In genomic region chr1:201448981-201449380, GRCh38 we compare ENCODE assay signal across 14 cellular contexts. TPM values are rescaled to one million over a fixed set of nuclear protein-coding genes. Genes with fewer than 3 reads are reported as not detected.
DNase-seq lines count a peak whose midpoint lies in the region; ATAC-seq and TF ChIP-seq lines count a peak whose summit lies in the region.
"Had no signal": no experiment of that assay in that cellular context is flagged by ENCODE, and none has a peak within 500 bp of the region (broad histone marks: within the 10 kb centered on the region; RNA-seq: fewer than 3 reads in every experiment).

No MANE protein-coding gene starts in this region.

- no peak overlapping the region for H3K4me3 ChIP-seq in upper lobe of right lung
- H3K4me3 ChIP-seq: adrenal gland had no signal

- no peak for TF ChIP-seq CTCF in upper lobe of right lung (IDR thresholded peaks at IDR 0.05)

- intact Hi-C loops in head of caudate nucleus (cut with DNase I): loop anchor here (2.0 to 5.0 kb wide), 2 partner anchors 20 to 63 kb away; partner anchors contain the start of gene PHLDA3
- intact Hi-C loops in upper lobe of right lung (cut with DNase I): loop anchor here (10.0 kb wide), 1 partner anchor 56 kb away; the partner anchor contains the start of gene CSRP1

- H3K9me3 Mint-ChIP-seq in activated naive CD4-positive, alpha-beta T cell treated with anti-CD3 and anti-CD28 coated beads, Interleukin-2, amount 50 U/mL, for 72 hours: no peaks in the 10 kb centered on the region

- in situ Hi-C loops in SK-MEL-5 (cut with HindIII; ENCODE audit: low pct_unique_long_range_greater_than_20kb, low sequenced_read_pairs): no loop called here

- H3K27ac Mint-ChIP-seq in activated naive CD4-positive, alpha-beta T cell treated with anti-CD3 and anti-CD28 coated beads, Interleukin-2, amount 50 U/mL, for 72 hours: no peak overlapping the region
- H3K27ac Mint-ChIP-seq: activated B cell treated with CpG ODN at 0.5 μM for 24 hours, progenitor cell of endocrine pancreas had no signal

- H3K4me1 ChIP-seq in upper lobe of right lung: peaks cover 29% of the 10 kb centered on the region

- no peaks in the 10 kb centered on the region for H3K9me3 ChIP-seq in upper lobe of right lung
- H3K9me3 ChIP-seq: adrenal gland had no signal

- peak; percentile 75 for DNase-seq in SK-MEL-5 (ENCODE audit: low read depth, low spot score)
- peak; percentile 76 to 97 (median 90) for DNase-seq in head of caudate nucleus
- DNase-seq in occipital lobe (lab: John Stamatoyannopoulos, UW): peak; percentile 69
- no peak for DNase-seq in upper lobe of right lung
- DNase-seq in activated naive CD4-positive, alpha-beta T cell treated with anti-CD3 and anti-CD28 coated beads, Interleukin-2, amount 50 U/mL, for 72 hours (ENCODE audit: low spot score in 2 of 2): no peak
- DNase-seq in NCI-H526 (lab: John Stamatoyannopoulos, UW): no peak
- DNase-seq: activated B cell treated with CpG ODN at 0.5 μM for 24 hours; foreskin keratinocyte; KG1; stimulated activated CD4-positive, alpha-beta T cell treated with anti-CD3 and anti-CD28 coated beads, Interleukin-4, amount 100 ng/mL, for 4 hours; stimulated activated naive CD8-positive, alpha-beta T cell treated with anti-CD3 and anti-CD28 coated beads, Interleukin-15, Interleukin-2, amounts not matched to agents 100 U/mL and 50 U/mL, for 24 hours had no signal

- no peaks in the 10 kb centered on the region for H3K36me3 Mint-ChIP-seq in activated naive CD4-positive, alpha-beta T cell treated with anti-CD3 and anti-CD28 coated beads, Interleukin-2, amount 50 U/mL, for 72 hours

- ATAC-seq in upper lobe of right lung: no peak
- no peak for ATAC-seq in activated naive CD4-positive, alpha-beta T cell treated with anti-CD3 and anti-CD28 coated beads, Interleukin-2, amount 50 U/mL, for 72 hours
- no peak for ATAC-seq in GM18517 (IDR thresholded peaks at IDR 0.05; ENCODE audit: unreplicated experiment)
- ATAC-seq: stimulated activated naive CD8-positive, alpha-beta T cell treated with anti-CD3 and anti-CD28 coated beads, Interleukin-15, Interleukin-2, amounts not matched to agents 100 U/mL and 50 U/mL, for 24 hours had no signal

- H3K27ac ChIP-seq in upper lobe of right lung: peak overlapping the region; percentile 59
- H3K27ac ChIP-seq: foreskin keratinocyte had no signal

- no peaks in the 10 kb centered on the region for H3K36me3 ChIP-seq in upper lobe of right lung
- H3K36me3 ChIP-seq: adrenal gland had no signal

- no peaks in the 10 kb centered on the region for H3K27me3 ChIP-seq in upper lobe of right lung
- H3K27me3 ChIP-seq: adrenal gland, foreskin keratinocyte had no signal

RNA-seq across cellular contexts. Expression of gene PHLDA3, which starts 20.0 kb away (rescaled TPM):
- total RNA-seq in SK-MEL-5 (2014; rRNA removed; shearing (Covaris generic)): 36.1 and 36.9 TPM in 2 replicates
- polyA plus RNA-seq in SK-MEL-5 (2015; cell fraction: cytosol; rRNA removed): 77.3 and 104 TPM in 2 replicates
- 17.8 and 20.2 TPM in 2 replicates for polyA plus RNA-seq in SK-MEL-5 (2015; cell fraction: nucleus; rRNA removed)
- total RNA-seq in occipital lobe (9.8 TPM), upper lobe of right lung (90.0 TPM)
- total RNA-seq in activated naive CD4-positive, alpha-beta T cell treated with anti-CD3 and anti-CD28 coated beads, Interleukin-2, amount 50 U/mL, for 72 hours: 10 to 100 TPM in 1 of 2 donors, 1 to 10 TPM in 1; 5.7 to 13.0 TPM

RNA-seq across cellular contexts. Expression of gene TNNI1, which starts 27.5 kb away (rescaled TPM):
- total RNA-seq in SK-MEL-5 (2014; rRNA removed; shearing (Covaris generic)): not detected in 2 replicates
- not detected in 2 replicates for polyA plus RNA-seq in SK-MEL-5 (2015; cell fraction: cytosol; rRNA removed)
- polyA plus RNA-seq in SK-MEL-5 (2015; cell fraction: nucleus; rRNA removed): not detected in 2 replicates
- not detected for total RNA-seq in occipital lobe
- 0.49 TPM for total RNA-seq in upper lobe of right lung
- total RNA-seq in activated naive CD4-positive, alpha-beta T cell treated with anti-CD3 and anti-CD28 coated beads, Interleukin-2, amount 50 U/mL, for 72 hours: not detected
- total RNA-seq: activated B cell treated with CpG ODN at 0.5 μM for 24 hours, foreskin keratinocyte, progenitor cell of endocrine pancreas had no signal
- polyA plus RNA-seq: foreskin keratinocyte had no signal

RNA-seq across cellular contexts. Expression of gene LAD1, which starts 49.9 kb away (rescaled TPM):
- 0.34 and 0.83 TPM in 2 replicates for total RNA-seq in SK-MEL-5 (2014; rRNA removed; shearing (Covaris generic))
- polyA plus RNA-seq in SK-MEL-5 (2015; cell fraction: cytosol; rRNA removed): 0.23 and 1.0 TPM in 2 replicates
- 0.21 TPM in 1 of 2 replicates, not detected in the other for polyA plus RNA-seq in SK-MEL-5 (2015; cell fraction: nucleus; rRNA removed)
- not detected for total RNA-seq in occipital lobe
- 42.6 TPM for total RNA-seq in upper lobe of right lung
- not detected for total RNA-seq in activated naive CD4-positive, alpha-beta T cell treated with anti-CD3 and anti-CD28 coated beads, Interleukin-2, amount 50 U/mL, for 72 hours
- total RNA-seq: activated B cell treated with CpG ODN at 0.5 μM for 24 hours had no signal

RNA-seq across cellular contexts. Expression of gene CSRP1, which starts 57.9 kb away (rescaled TPM):
- 56.4 and 67.0 TPM in 2 replicates for total RNA-seq in SK-MEL-5 (2014; rRNA removed; shearing (Covaris generic))
- polyA plus RNA-seq in SK-MEL-5 (2015; cell fraction: cytosol; rRNA removed): 92.8 and 99.8 TPM in 2 replicates
- polyA plus RNA-seq in SK-MEL-5 (2015; cell fraction: nucleus; rRNA removed): 42.4 and 43.1 TPM in 2 replicates
- total RNA-seq in occipital lobe (16.8 TPM), upper lobe of right lung (280 TPM)
- total RNA-seq in activated naive CD4-positive, alpha-beta T cell treated with anti-CD3 and anti-CD28 coated beads, Interleukin-2, amount 50 U/mL, for 72 hours: 10 to 100 TPM; 13.2 to 57.6 TPM

Comparison
In these comparisons a context has a peak if more than half of its experiments do, and no peak if none do; other contexts are left out.
1. DNase-seq: peak in SK-MEL-5 (single experiment), head of caudate nucleus (42 of 42) and occipital lobe (single experiment); none in upper lobe of right lung (single experiment), activated naive CD4-positive, alpha-beta T cell treated with anti-CD3 and anti-CD28 coated beads, Interleukin-2, amount 50 U/mL, for 72 hours (0 of 2) and NCI-H526 (0 of 2).
2. RNA of gene LAD1, which starts 49.9 kb away (total RNA-seq): 42.6 TPM in upper lobe of right lung (single experiment); 0.34 to 0.83 TPM in SK-MEL-5, not detected in activated naive CD4-positive, alpha-beta T cell treated with anti-CD3 and anti-CD28 coated beads, Interleukin-2, amount 50 U/mL, for 72 hours and not detected in occipital lobe (single experiment); every median in the first group is over 10 times any median in the second.